8 cellular contexts compared by ENCODE assay signal in the genomic region with DNA sequence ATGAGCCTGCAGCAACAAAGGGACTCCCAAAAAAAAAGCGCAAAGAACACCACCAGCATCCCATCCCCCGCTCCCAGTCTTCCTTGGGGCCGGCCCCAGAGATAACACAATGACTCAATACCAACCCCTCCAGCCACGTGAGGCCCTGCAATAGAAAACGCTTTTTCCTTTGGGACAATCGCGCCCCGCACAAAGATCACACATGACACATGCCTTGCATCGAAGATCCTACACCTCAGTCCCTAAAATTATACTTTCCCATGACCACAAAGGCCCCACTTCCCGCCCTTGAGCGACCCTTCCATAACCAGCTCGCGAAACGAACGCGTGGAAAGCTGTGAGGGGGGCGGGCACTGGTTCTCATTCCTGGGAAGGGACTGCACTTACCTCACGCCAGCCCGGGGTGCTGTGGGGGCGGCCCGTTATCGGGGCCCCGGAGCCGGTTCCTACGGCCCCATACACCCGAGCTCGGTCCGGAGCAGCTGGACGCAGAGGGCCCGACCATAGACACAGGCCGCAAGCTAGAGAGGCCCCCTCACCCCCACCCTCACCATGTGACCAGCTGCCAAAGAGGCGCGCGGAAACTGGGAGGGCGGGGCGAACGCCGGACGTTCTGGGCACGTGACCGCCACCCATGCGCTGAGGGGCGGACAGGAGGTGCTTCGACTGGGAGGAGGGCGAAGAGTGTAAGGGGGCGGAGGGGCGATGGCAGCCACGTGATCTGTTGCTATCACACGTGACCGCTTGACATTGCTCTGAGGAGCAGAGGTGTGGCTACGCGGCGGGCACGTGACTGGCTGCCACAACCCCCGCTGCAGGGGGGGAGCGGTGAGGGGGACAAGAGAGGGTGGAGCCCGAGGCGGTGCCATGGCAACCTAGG. TPM values are rescaled to one million over a fixed set of nuclear protein-coding genes. Genes with fewer than 3 reads are reported as not detected.
A peak's percentile ranks its signal among the peaks of the same experiment; 100 is the strongest.
DNase-seq lines count a peak whose midpoint lies in the region; ATAC-seq and TF ChIP-seq lines count a peak whose summit lies in the region.

Gene CDK4, minus strand, starts transcription at position 523 of the 880 bp plus-strand sequence. CDS start 593 bp downstream, outside the sequence.

- H3K27me3 Mint-ChIP-seq in GM23338 (ENCODE audit: insufficient read depth, low read depth, poor library complexity): peaks cover 41% of the 10 kb centered on the region
- no peaks in the 10 kb centered on the region for H3K27me3 Mint-ChIP-seq in naive B cell
- H3K27me3 Mint-ChIP-seq in stimulated activated memory B cell treated with anti-CD40 and anti-IgM and Interleukin-4, amounts not matched to agents 10 μg/mL and 1 μg/mL and 100 μg/mL, for 72 hours: no peaks in the 10 kb centered on the region

- no peaks in the 10 kb centered on the region for H3K27me3 ChIP-seq in DOHH2 (ENCODE audit: control insufficient read depth, low read length)
- H3K27me3 ChIP-seq in GM23338 (ENCODE audit: insufficient read depth): peaks cover 39% of the 10 kb centered on the region

- peaks cover 30% of the 10 kb centered on the region for H3F3A ChIP-seq in DOHH2 (ENCODE audit: control insufficient read depth, insufficient read depth)
- peaks cover 36% of the 10 kb centered on the region for H3F3A ChIP-seq in GM23338 (replicated peaks; ENCODE audit: low read depth)

- no peaks in the 10 kb centered on the region for H3K9me3 ChIP-seq in DOHH2 (ENCODE audit: control insufficient read depth, insufficient read depth, low read length)

- ATAC-seq in GM23338 (peak; percentile 70), naive B cell (ENCODE audit: low read depth in 2 of 2) (peak; percentile 75 to 77)
- peak; percentile 86 for ATAC-seq in stimulated activated memory B cell treated with anti-CD40 and anti-IgM and Interleukin-4, amounts not matched to agents 10 μg/mL and 1 μg/mL and 100 μg/mL, for 72 hours

- H2AFZ ChIP-seq in GM23338: peak within 1 kb of the TSS; percentile 63

- H3K4me1 ChIP-seq in DOHH2 (ENCODE audit: control insufficient read depth, low read length) (peaks cover 42% of the 10 kb centered on the region), GM23338 (ENCODE audit: insufficient read depth) (peaks cover 34% of the 10 kb centered on the region)

- H3K79me2 ChIP-seq in DOHH2 (ENCODE audit: control insufficient read depth, low read length): peaks cover 52% of the 10 kb centered on the region
- peaks cover 26% of the 10 kb centered on the region for H3K79me2 ChIP-seq in GM23338 (replicated peaks; ENCODE audit: insufficient read depth)

- peaks cover 39% of the 10 kb centered on the region for H3K4me1 Mint-ChIP-seq in GM23338
- peaks cover 48 to 58% (median 50%) of the 10 kb centered on the region in 3 donors for H3K4me1 Mint-ChIP-seq in naive B cell
- H3K4me1 Mint-ChIP-seq in stimulated activated memory B cell treated with anti-CD40 and anti-IgM and Interleukin-4, amounts not matched to agents 10 μg/mL and 1 μg/mL and 100 μg/mL, for 72 hours: peaks cover 52% of the 10 kb centered on the region

- peak; percentile 100 for DNase-seq in GM23338 (ENCODE audit: low spot score)
- peak; percentile 100 for DNase-seq in LHCN-M2 (ENCODE audit: low read depth)
- peak; percentile 100 for DNase-seq in RPMI8226
- peak; percentile 95 to 97 for DNase-seq in activated T-helper 1 cell treated with anti-CD3 and anti-CD28 coated beads, Interleukin-2, amount 50 U/mL, for 16 hours (ENCODE audit: low read depth in 1 of 2, low spot score in 1 of 2)
- DNase-seq in fibroblast of gingiva (ENCODE audit: low read depth): peak; percentile 100
- peak; percentile 99 for DNase-seq in naive B cell

- H3K27ac ChIP-seq in DOHH2 (ENCODE audit: low read depth, low read length) (peak within 1 kb of the TSS; percentile 57), GM23338 (ENCODE audit: low read depth) (peak within 1 kb of the TSS; percentile 90; the same call in 1 of the 2 replicates)

- peaks cover 49% of the 10 kb centered on the region for H3K36me3 Mint-ChIP-seq in GM23338 (ENCODE audit: low read depth)
- no peaks in the 10 kb centered on the region for H3K36me3 Mint-ChIP-seq in naive B cell
- peaks cover 27% of the 10 kb centered on the region for H3K36me3 Mint-ChIP-seq in stimulated activated memory B cell treated with anti-CD40 and anti-IgM and Interleukin-4, amounts not matched to agents 10 μg/mL and 1 μg/mL and 100 μg/mL, for 72 hours

- H3K27ac Mint-ChIP-seq in GM23338 (peak within 1 kb of the TSS; percentile 99), naive B cell (peak within 1 kb of the TSS; percentile 83 to 99 (median 96))
- peak within 1 kb of the TSS; percentile 88 for H3K27ac Mint-ChIP-seq in stimulated activated memory B cell treated with anti-CD40 and anti-IgM and Interleukin-4, amounts not matched to agents 10 μg/mL and 1 μg/mL and 100 μg/mL, for 72 hours

- H3K4me3 Mint-ChIP-seq in GM23338: peak within 1 kb of the TSS; percentile 99
- H3K4me3 Mint-ChIP-seq in naive B cell: peak within 1 kb of the TSS; percentile 85 to 98 (median 94)
- H3K4me3 Mint-ChIP-seq in stimulated activated memory B cell treated with anti-CD40 and anti-IgM and Interleukin-4, amounts not matched to agents 10 μg/mL and 1 μg/mL and 100 μg/mL, for 72 hours: peak within 1 kb of the TSS; percentile 88

- no peaks in the 10 kb centered on the region for H3K9me2 ChIP-seq in DOHH2 (replicated peaks; ENCODE audit: control insufficient read depth, low read length)
- H3K9me2 ChIP-seq in GM23338 (ENCODE audit: insufficient read depth): no peaks in the 10 kb centered on the region

- H3K4me3 ChIP-seq in DOHH2 (ENCODE audit: low read length) (peak within 1 kb of the TSS; percentile 98), GM23338 (peak within 1 kb of the TSS; percentile 97)

- no peak for TF ChIP-seq CTCF in DOHH2 (IDR thresholded peaks at IDR 0.05; ENCODE audit: low read depth, low read length, poor library complexity, severe bottlenecking)
- TF ChIP-seq CTCF in GM23338 (conservative IDR thresholded peaks at IDR 0.05; ENCODE audit: low read depth in 2 of 2): no peak

- peak within 1 kb of the TSS; percentile 78 for H3K4me2 ChIP-seq in DOHH2 (ENCODE audit: low read length)
- peak within 1 kb of the TSS; percentile 99 for H3K4me2 ChIP-seq in GM23338

- H3K36me3 ChIP-seq in DOHH2 (ENCODE audit: control insufficient read depth, low read length): peaks cover 55% of the 10 kb centered on the region
- peaks cover 12% of the 10 kb centered on the region for H3K36me3 ChIP-seq in GM23338 (ENCODE audit: insufficient read depth)

- H3K9me3 Mint-ChIP-seq in GM23338 (no peaks in the 10 kb centered on the region; the same call in 2 of the 3 replicates), naive B cell (no peaks in the 10 kb centered on the region)
- H3K9me3 Mint-ChIP-seq in stimulated activated memory B cell treated with anti-CD40 and anti-IgM and Interleukin-4, amounts not matched to agents 10 μg/mL and 1 μg/mL and 100 μg/mL, for 72 hours: no peaks in the 10 kb centered on the region

- no peaks in the 10 kb centered on the region; the same call in 1 of the 2 replicates for H4K20me1 ChIP-seq in DOHH2 (ENCODE audit: control insufficient read depth, insufficient read depth, low read depth, low read length)
- no peaks in the 10 kb centered on the region; the same call in 1 of the 2 replicates for H4K20me1 ChIP-seq in GM23338 (replicated peaks; ENCODE audit: insufficient read depth)

TF ChIP-seq in GM23338, 12 proteins besides CTCF, POLR2A, EP300 and RAD21:
- TF ChIP-seq CREB1 (CRISPR knock-in tag; IDR thresholded peaks at IDR 0.05; ENCODE audit: low read depth) (peak; percentile 72), ZNF331 (CRISPR knock-in tag; IDR thresholded peaks at IDR 0.05; ENCODE audit: low read depth) (no peak), POLR2AphosphoS5 (IDR thresholded peaks at IDR 0.05; ENCODE audit: low read depth) (peak; percentile 81), ETS1 (IDR thresholded peaks at IDR 0.05) (peak; percentile 76), EZH2phosphoT487 (IDR thresholded peaks at IDR 0.05; ENCODE audit: unreplicated experiment) (no peak)
- TF ChIP-seq, protein P1, sequence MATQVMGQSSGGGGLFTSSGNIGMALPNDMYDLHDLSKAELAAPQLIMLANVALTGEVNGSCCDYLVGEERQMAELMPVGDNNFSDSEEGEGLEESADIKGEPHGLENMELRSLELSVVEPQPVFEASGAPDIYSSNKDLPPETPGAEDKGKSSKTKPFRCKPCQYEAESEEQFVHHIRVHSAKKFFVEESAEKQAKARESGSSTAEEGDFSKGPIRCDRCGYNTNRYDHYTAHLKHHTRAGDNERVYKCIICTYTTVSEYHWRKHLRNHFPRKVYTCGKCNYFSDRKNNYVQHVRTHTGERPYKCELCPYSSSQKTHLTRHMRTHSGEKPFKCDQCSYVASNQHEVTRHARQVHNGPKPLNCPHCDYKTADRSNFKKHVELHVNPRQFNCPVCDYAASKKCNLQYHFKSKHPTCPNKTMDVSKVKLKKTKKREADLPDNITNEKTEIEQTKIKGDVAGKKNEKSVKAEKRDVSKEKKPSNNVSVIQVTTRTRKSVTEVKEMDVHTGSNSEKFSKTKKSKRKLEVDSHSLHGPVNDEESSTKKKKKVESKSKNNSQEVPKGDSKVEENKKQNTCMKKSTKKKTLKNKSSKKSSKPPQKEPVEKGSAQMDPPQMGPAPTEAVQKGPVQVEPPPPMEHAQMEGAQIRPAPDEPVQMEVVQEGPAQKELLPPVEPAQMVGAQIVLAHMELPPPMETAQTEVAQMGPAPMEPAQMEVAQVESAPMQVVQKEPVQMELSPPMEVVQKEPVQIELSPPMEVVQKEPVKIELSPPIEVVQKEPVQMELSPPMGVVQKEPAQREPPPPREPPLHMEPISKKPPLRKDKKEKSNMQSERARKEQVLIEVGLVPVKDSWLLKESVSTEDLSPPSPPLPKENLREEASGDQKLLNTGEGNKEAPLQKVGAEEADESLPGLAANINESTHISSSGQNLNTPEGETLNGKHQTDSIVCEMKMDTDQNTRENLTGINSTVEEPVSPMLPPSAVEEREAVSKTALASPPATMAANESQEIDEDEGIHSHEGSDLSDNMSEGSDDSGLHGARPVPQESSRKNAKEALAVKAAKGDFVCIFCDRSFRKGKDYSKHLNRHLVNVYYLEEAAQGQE (IDR thresholded peaks at IDR 0.05; ENCODE audit: unreplicated experiment): no peak

RNA-seq across cellular contexts. Expression of gene CDK4, which starts in this region (rescaled TPM):
- total RNA-seq in GM23338 (2014; rRNA removed; shearing (Covaris generic)): 198 and 214 TPM in 2 replicates
- polyA plus RNA-seq in GM23338 (2016; fragmentation: Nextera tagmentation; extraction: Ambion mirVana) (105 and 108 TPM in 2 replicates), naive B cell (ENCODE audit: low read depth in 6 of 6) (10 to 100 TPM; 63.2 to 99.0 (median 67.8) TPM)
- 277 and 330 TPM in 2 replicates for total RNA-seq in LHCN-M2 (2014; rRNA removed)
- polyA plus RNA-seq in LHCN-M2 (2012): 199 TPM

Comparison
In these comparisons a context has a peak if more than half of its experiments do, and no peak if none do; other contexts are left out.
1. Peak in every context shown above with its lines: DNase-seq, ATAC-seq, H3K4me3 ChIP-seq and H3K27ac ChIP-seq.